ENCODE assay signal across 12 cellular contexts in genomic region chr21:37119421-37120218, GRCh38. TPM values are rescaled to one million over a fixed set of nuclear protein-coding genes. Genes with fewer than 3 reads are reported as not detected.
A peak's percentile ranks its signal among the peaks of the same experiment; 100 is the strongest.
DNase-seq lines count a peak whose midpoint lies in the region; ATAC-seq and TF ChIP-seq lines count a peak whose summit lies in the region.
"Had no signal": no experiment of that assay in that cellular context is flagged by ENCODE, and none has a peak within 500 bp of the region (broad histone marks: within the 10 kb centered on the region; RNA-seq: fewer than 3 reads in every experiment).

No MANE protein-coding gene starts in this region.

- 81 to 90% methylated on average over 5 to 6 of the region's 6 CpGs for WGBS in esophagus squamous epithelium, 2 donors

- H3K4me3 ChIP-seq in NB4 (ENCODE audit: low read depth, low read length), result no peak overlapping the region
- H3K4me3 ChIP-seq in brain microvascular endothelial cell (ENCODE audit: low read depth, low read length), result no peak overlapping the region
- H3K4me3 ChIP-seq in uterus, result no peak overlapping the region
- H3K4me3 ChIP-seq in esophagus squamous epithelium, result no peak overlapping the region

- H3K27ac Mint-ChIP-seq in natural killer cell treated with Interleukin-12 subunit alpha and Interleukin-12 subunit beta and Interleukin-15 and Interleukin-18, amount 100 ng/mL, for 72 hours, result peak overlapping the region; percentile 30 to 67

- H3K27me3 Mint-ChIP-seq in natural killer cell treated with Interleukin-12 subunit alpha and Interleukin-12 subunit beta and Interleukin-15 and Interleukin-18, amount 100 ng/mL, for 72 hours, result no peaks in the 10 kb centered on the region

- peaks cover 9 to 21% of the 10 kb centered on the region in 2 donors for H3K4me1 Mint-ChIP-seq in natural killer cell treated with Interleukin-12 subunit alpha and Interleukin-12 subunit beta and Interleukin-15 and Interleukin-18, amount 100 ng/mL, for 72 hours (ENCODE audit: low read depth in 2 of 2)

- intact Hi-C loops in uterus (cut with DNase I; ENCODE audit: low total_unique reads) (no loop called here), esophagus squamous epithelium (cut with DNase I) (no loop called here)

- H3K4me1 ChIP-seq in uterus, result no peaks in the 10 kb centered on the region
- H3K4me1 ChIP-seq in esophagus squamous epithelium, result peaks cover 0 to 8% (median 0%) of the 10 kb centered on the region in 3 donors

- in situ Hi-C loops in brain microvascular endothelial cell (cut with HindIII; ENCODE audit: low pct_ligation_motif_present, low sequenced_read_pairs), result no loop called here

- ATAC-seq in natural killer cell treated with Interleukin-12 subunit alpha and Interleukin-12 subunit beta and Interleukin-15 and Interleukin-18, amount 100 ng/mL, for 72 hours, result no peak
- no peak for ATAC-seq in GM21423 (IDR thresholded peaks at IDR 0.05; ENCODE audit: unreplicated experiment)

- H3K9me3 ChIP-seq in uterus, result no peaks in the 10 kb centered on the region
- H3K9me3 ChIP-seq in esophagus squamous epithelium, result no peaks in the 10 kb centered on the region

- H3K27me3 ChIP-seq in brain microvascular endothelial cell (replicated peaks) (no peaks in the 10 kb centered on the region), uterus (no peaks in the 10 kb centered on the region), esophagus squamous epithelium (no peaks in the 10 kb centered on the region)

- H3K4me3 Mint-ChIP-seq in natural killer cell treated with Interleukin-12 subunit alpha and Interleukin-12 subunit beta and Interleukin-15 and Interleukin-18, amount 100 ng/mL, for 72 hours, result peak overlapping the region; percentile 23

- TF ChIP-seq CTCF in NB4 (IDR thresholded peaks at IDR 0.05; ENCODE audit: low read depth, low read length), result no peak
- TF ChIP-seq CTCF in brain microvascular endothelial cell (IDR thresholded peaks at IDR 0.05; ENCODE audit: low read depth, low read length, missing control alignments), result peak; percentile 21
- no peak for TF ChIP-seq CTCF in uterus (IDR thresholded peaks at IDR 0.05)
- TF ChIP-seq CTCF in esophagus squamous epithelium (IDR thresholded peaks at IDR 0.05), result no peak

- no peaks in the 10 kb centered on the region for H3K9me3 Mint-ChIP-seq in natural killer cell treated with Interleukin-12 subunit alpha and Interleukin-12 subunit beta and Interleukin-15 and Interleukin-18, amount 100 ng/mL, for 72 hours

- peak; percentile 7 for DNase-seq in NCI-H345 (lab: John Stamatoyannopoulos, UW)
- no peak for DNase-seq in NCI-H345 treated with DMSO at 0.1 percent for 48 hours (lab: John Stamatoyannopoulos, UW; ENCODE audit: unreplicated experiment)
- DNase-seq in NB4 (ENCODE audit: low read depth), result peak; percentile 1
- DNase-seq in brain microvascular endothelial cell, result no peak
- no peak for DNase-seq in natural killer cell treated with Interleukin-12 subunit alpha and Interleukin-12 subunit beta and Interleukin-15 and Interleukin-18, amount 100 ng/mL, for 72 hours (ENCODE audit: low spot score)
- no peak for DNase-seq in uterus
- no peak for DNase-seq in esophagus squamous epithelium (lab: John Stamatoyannopoulos, UW)
- DNase-seq: dermis blood vessel endothelial cell, DMS 273 treated with DMSO at 0.1 percent for 48 hours, mesenchymal stem cell, NCI-H1092 had no signal

- H3K27ac ChIP-seq in brain microvascular endothelial cell (no peak overlapping the region), uterus (no peak overlapping the region), esophagus squamous epithelium (no peak overlapping the region)

- TF ChIP-seq POLR2A in NB4 (IDR thresholded peaks at IDR 0.05; ENCODE audit: extremely low read depth, insufficient read length) (no peak), uterus (IDR thresholded peaks at IDR 0.05) (no peak), esophagus squamous epithelium (IDR thresholded peaks at IDR 0.05) (no peak)

- H3K36me3 Mint-ChIP-seq in natural killer cell treated with Interleukin-12 subunit alpha and Interleukin-12 subunit beta and Interleukin-15 and Interleukin-18, amount 100 ng/mL, for 72 hours, result peaks cover 7% of the 10 kb centered on the region

- peaks cover 19% of the 10 kb centered on the region for H3K36me3 ChIP-seq in brain microvascular endothelial cell (replicated peaks)
- no peaks in the 10 kb centered on the region for H3K36me3 ChIP-seq in uterus
- peaks cover 0 to 17% (median 3%) of the 10 kb centered on the region in 3 donors for H3K36me3 ChIP-seq in esophagus squamous epithelium

RNA-seq across cellular contexts. Expression of gene TTC3, which starts 46.6 kb away (rescaled TPM):
- 10 to 100 TPM; 32.8 to 84.2 TPM for total RNA-seq in natural killer cell treated with Interleukin-12 subunit alpha and Interleukin-12 subunit beta and Interleukin-15 and Interleukin-18, amount 100 ng/mL, for 72 hours
- total RNA-seq in uterus (100 to 1,000 TPM; 104 to 522 (median 193) TPM), esophagus squamous epithelium (10 to 100 TPM; 41.2 to 80.1 (median 64.1) TPM)

RNA-seq across cellular contexts. Expression of gene PIGP, which starts 46.7 kb away (rescaled TPM):
- 10 to 100 TPM; 11.2 to 15.9 TPM for total RNA-seq in natural killer cell treated with Interleukin-12 subunit alpha and Interleukin-12 subunit beta and Interleukin-15 and Interleukin-18, amount 100 ng/mL, for 72 hours
- total RNA-seq in uterus, result 10 to 100 TPM in 2 of 4 donors, 1 to 10 TPM in 2; 1.8 to 20.1 (median 9.3) TPM
- 10 to 100 TPM in 3 of 4 donors, 1 to 10 TPM in 1; 9.0 to 15.4 (median 11.4) TPM for total RNA-seq in esophagus squamous epithelium

Comparison
In these comparisons a context has a peak if more than half of its experiments do, and no peak if none do; other contexts are left out.
1. DNase-seq: peak in NCI-H345 (single experiment) and NB4 (single experiment); none in NCI-H345 treated with DMSO at 0.1 percent for 48 hours (single experiment), brain microvascular endothelial cell (single experiment), natural killer cell treated with Interleukin-12 subunit alpha and Interleukin-12 subunit beta and Interleukin-15 and Interleukin-18, amount 100 ng/mL, for 72 hours (single experiment), uterus (0 of 2) and esophagus squamous epithelium (single experiment).